9 cellular contexts compared by ENCODE assay signal in genomic region chr13:110444226-110444653, GRCh38.
DNase-seq lines count a peak whose midpoint lies in the region; ATAC-seq and TF ChIP-seq lines count a peak whose summit lies in the region.
"Had no signal": no experiment of that assay in that cellular context is flagged by ENCODE, and none has a peak within 500 bp of the region (broad histone marks: within the 10 kb centered on the region; RNA-seq: fewer than 3 reads in every experiment).

No MANE protein-coding gene starts in this region.

- no peaks in the 10 kb centered on the region for H3K9me3 Mint-ChIP-seq in activated CD8-positive, alpha-beta T cell treated with anti-CD3 and anti-CD28 coated beads, Interleukin-2, amount 10 ng/mL, durations not matched to agents 7 days and 5 days (ENCODE audit: insufficient read depth)
- H3K9me3 Mint-ChIP-seq: brain had no signal

- H3K4me1 Mint-ChIP-seq in activated CD8-positive, alpha-beta T cell treated with anti-CD3 and anti-CD28 coated beads, Interleukin-2, amount 10 ng/mL, durations not matched to agents 7 days and 5 days (ENCODE audit: low read depth), result no peaks in the 10 kb centered on the region

- H3K27me3 Mint-ChIP-seq in activated CD8-positive, alpha-beta T cell treated with anti-CD3 and anti-CD28 coated beads, Interleukin-2, amount 10 ng/mL, durations not matched to agents 7 days and 5 days (ENCODE audit: low read depth), result peaks cover 21% of the 10 kb centered on the region
- H3K27me3 Mint-ChIP-seq: brain had no signal

- POLR2A ChIA-PET in activated CD8-positive, alpha-beta T cell treated with anti-CD3 and anti-CD28 coated beads, Interleukin-2, amount 10 ng/mL, durations not matched to agents 7 days and 5 days (lab: Charles Lee), result no interaction called here

- CTCF ChIA-PET in activated CD8-positive, alpha-beta T cell treated with anti-CD3 and anti-CD28 coated beads, Interleukin-2, amount 10 ng/mL, durations not matched to agents 7 days and 5 days (lab: Charles Lee), result interaction anchor here (1.0 to 2.0 kb wide), 3 partner anchors 10 to 221 kb away, joined by 3 to 8 read pairs (median 3); no protein-coding TSS in a partner anchor

- no peak overlapping the region for H3K4me3 Mint-ChIP-seq in activated CD8-positive, alpha-beta T cell treated with anti-CD3 and anti-CD28 coated beads, Interleukin-2, amount 10 ng/mL, durations not matched to agents 7 days and 5 days
- H3K4me3 Mint-ChIP-seq: brain had no signal

- H3K4me3 ChIP-seq in cardiac fibroblast (replicated peaks in 1 of 2; ENCODE audit: low read depth in 2 of 2, low read length in 2 of 2), result no peak overlapping the region
- H3K4me3 ChIP-seq in stomach smooth muscle (ENCODE audit: low read length in 2 of 2), result no peak overlapping the region

- peak; percentile 41 for TF ChIP-seq CTCF in cardiac fibroblast (IDR thresholded peaks at IDR 0.05; ENCODE audit: low read depth, low read length)

- H3K36me3 ChIP-seq in stomach smooth muscle (ENCODE audit: control insufficient read depth in 2 of 2, insufficient read depth in 2 of 2, low read length in 2 of 2), result peaks cover 60 to 61% of the 10 kb centered on the region in 2 donors

- peak; percentile 49 to 76 for DNase-seq in cardiac fibroblast (ENCODE audit: low read depth in 2 of 2)
- DNase-seq in SW 1271 (lab: John Stamatoyannopoulos, UW), result no peak
- DNase-seq in activated CD8-positive, alpha-beta T cell treated with anti-CD3 and anti-CD28 coated beads, Interleukin-2, amount 10 ng/mL, durations not matched to agents 7 days and 5 days, result no peak
- DNase-seq in NCI-H1694 (lab: John Stamatoyannopoulos, UW), result no peak

- H3K4me1 ChIP-seq in stomach smooth muscle (ENCODE audit: control insufficient read depth, insufficient read depth, low read length), result peaks cover 42% of the 10 kb centered on the region
- H3K4me1 ChIP-seq: parathyroid adenoma had no signal

- peak; percentile 63 for ATAC-seq in GM18909 (IDR thresholded peaks at IDR 0.05; ENCODE audit: poor library complexity, unreplicated experiment)
- ATAC-seq in HG03432 (IDR thresholded peaks at IDR 0.05; ENCODE audit: unreplicated experiment), result peak; percentile 61
- no peak for ATAC-seq in activated CD8-positive, alpha-beta T cell treated with anti-CD3 and anti-CD28 coated beads, Interleukin-2, amount 10 ng/mL, durations not matched to agents 7 days and 5 days

- peak overlapping the region in 1 of 2 donors; percentile 42 for H3K9ac ChIP-seq in stomach smooth muscle (ENCODE audit: low read length in 2 of 2)
- H3K9ac ChIP-seq: parathyroid adenoma had no signal

- H3K36me3 Mint-ChIP-seq in activated CD8-positive, alpha-beta T cell treated with anti-CD3 and anti-CD28 coated beads, Interleukin-2, amount 10 ng/mL, durations not matched to agents 7 days and 5 days (ENCODE audit: low read depth), result no peaks in the 10 kb centered on the region

- H3K27ac ChIP-seq in stomach smooth muscle (ENCODE audit: low read length), result peak overlapping the region; percentile 71
- H3K27ac ChIP-seq: parathyroid adenoma had no signal

- no peaks in the 10 kb centered on the region for H3K27me3 ChIP-seq in stomach smooth muscle (ENCODE audit: control insufficient read depth in 1 of 2, insufficient read depth in 2 of 2, low read length in 2 of 2)

- H3K27ac Mint-ChIP-seq in activated CD8-positive, alpha-beta T cell treated with anti-CD3 and anti-CD28 coated beads, Interleukin-2, amount 10 ng/mL, durations not matched to agents 7 days and 5 days, result no peak overlapping the region

- H3K9me3 ChIP-seq in stomach smooth muscle (ENCODE audit: control insufficient read depth in 2 of 2, low read length in 2 of 2), result no peaks in the 10 kb centered on the region

Comparison
In these comparisons a context has a peak if more than half of its experiments do, and no peak if none do; other contexts are left out.
1. DNase-seq: peak in cardiac fibroblast (2 of 2); none in SW 1271 (0 of 2), activated CD8-positive, alpha-beta T cell treated with anti-CD3 and anti-CD28 coated beads, Interleukin-2, amount 10 ng/mL, durations not matched to agents 7 days and 5 days (single experiment) and NCI-H1694 (single experiment).